Comparison of ENCODE assay signal across 10 cellular contexts in genomic region chr16:29745126-29745852, GRCh38. TPM values are rescaled to one million over a fixed set of nuclear protein-coding genes. Genes with fewer than 3 reads are reported as not detected.
DNase-seq lines count a peak whose midpoint lies in the region; ATAC-seq and TF ChIP-seq lines count a peak whose summit lies in the region.
"Had no signal": no experiment of that assay in that cellular context is flagged by ENCODE, and none has a peak within 500 bp of the region (broad histone marks: within the 10 kb centered on the region; RNA-seq: fewer than 3 reads in every experiment).

No MANE protein-coding gene starts in this region.

- H3K27ac ChIP-seq in KOPT-K1 (ENCODE audit: low read depth, low read length, poor library complexity, severe bottlenecking), result peak overlapping the region; percentile 99

- TF ChIP-seq CTCF in omental fat pad (IDR thresholded peaks at IDR 0.05), result no peak

- H3K36me3 Mint-ChIP-seq in activated T-helper 1 cell treated with anti-CD3 and anti-CD28 coated beads, Interleukin-12 subunit alpha, Interleukin-12 subunit beta, Interleukin-2, Interleukin-4 antibody, amounts not matched to agents 30 ng/mL and 10 ng/mL and 1 ng/mL, durations not matched to agents 14 hours and 24 hours and 36 hours (ENCODE audit: low read depth), result peaks cover 21% of the 10 kb centered on the region

- H3K27ac Mint-ChIP-seq in activated T-helper 1 cell treated with anti-CD3 and anti-CD28 coated beads, Interleukin-12 subunit alpha, Interleukin-12 subunit beta, Interleukin-2, Interleukin-4 antibody, amounts not matched to agents 30 ng/mL and 10 ng/mL and 1 ng/mL, durations not matched to agents 14 hours and 24 hours and 36 hours, result peak overlapping the region; percentile 97

- no peaks in the 10 kb centered on the region for H3K9me3 Mint-ChIP-seq in activated T-helper 1 cell treated with anti-CD3 and anti-CD28 coated beads, Interleukin-12 subunit alpha, Interleukin-12 subunit beta, Interleukin-2, Interleukin-4 antibody, amounts not matched to agents 30 ng/mL and 10 ng/mL and 1 ng/mL, durations not matched to agents 14 hours and 24 hours and 36 hours

- no peak overlapping the region for H3K4me3 ChIP-seq in mucosa of stomach (ENCODE audit: low read length)

- H3K9ac ChIP-seq in mucosa of stomach (ENCODE audit: low read length), result peak overlapping the region; percentile 28

- H3K27me3 Mint-ChIP-seq in activated T-helper 1 cell treated with anti-CD3 and anti-CD28 coated beads, Interleukin-12 subunit alpha, Interleukin-12 subunit beta, Interleukin-2, Interleukin-4 antibody, amounts not matched to agents 30 ng/mL and 10 ng/mL and 1 ng/mL, durations not matched to agents 14 hours and 24 hours and 36 hours (ENCODE audit: insufficient read depth), result no peaks in the 10 kb centered on the region

- H3K4me3 Mint-ChIP-seq in activated T-helper 1 cell treated with anti-CD3 and anti-CD28 coated beads, Interleukin-12 subunit alpha, Interleukin-12 subunit beta, Interleukin-2, Interleukin-4 antibody, amounts not matched to agents 30 ng/mL and 10 ng/mL and 1 ng/mL, durations not matched to agents 14 hours and 24 hours and 36 hours, result peak overlapping the region; percentile 97

- no peaks in the 10 kb centered on the region for H3K27me3 ChIP-seq in mucosa of stomach (ENCODE audit: control insufficient read depth, insufficient read depth, low read length)

- intact Hi-C loops in activated T-helper 1 cell treated with anti-CD3 and anti-CD28 coated beads, Interleukin-12 subunit alpha, Interleukin-12 subunit beta, Interleukin-2, Interleukin-4 antibody, amounts not matched to agents 30 ng/mL and 10 ng/mL and 1 ng/mL, durations not matched to agents 14 hours and 24 hours and 36 hours (cut with micrococcal nuclease), result loop anchor here (2.0 to 5.0 kb wide), 3 partner anchors 40 to 82 kb away; partner anchors contain the start of gene MAZ

- peaks cover 8% of the 10 kb centered on the region for H3K4me1 ChIP-seq in mucosa of stomach (ENCODE audit: control insufficient read depth, insufficient read depth, low read length)

- peaks cover 34% of the 10 kb centered on the region for H3K36me3 ChIP-seq in KOPT-K1 (ENCODE audit: insufficient read depth, low read length)
- no peaks in the 10 kb centered on the region for H3K36me3 ChIP-seq in mucosa of stomach (ENCODE audit: control insufficient read depth, insufficient read depth, low read length)

- ATAC-seq in omental fat pad (ENCODE audit: low FRiP score), result no peak

- H3K9me3 ChIP-seq in KOPT-K1 (ENCODE audit: insufficient read depth, low read length, poor library complexity, severe bottlenecking) (no peaks in the 10 kb centered on the region), mucosa of stomach (ENCODE audit: control insufficient read depth, low read length) (no peaks in the 10 kb centered on the region)

- peaks cover 55% of the 10 kb centered on the region for H3K4me1 Mint-ChIP-seq in activated T-helper 1 cell treated with anti-CD3 and anti-CD28 coated beads, Interleukin-12 subunit alpha, Interleukin-12 subunit beta, Interleukin-2, Interleukin-4 antibody, amounts not matched to agents 30 ng/mL and 10 ng/mL and 1 ng/mL, durations not matched to agents 14 hours and 24 hours and 36 hours (ENCODE audit: low read depth)

- DNase-seq in activated T-cell treated with anti-CD3 and anti-CD28 coated beads for 1 hour (ENCODE audit: low read depth) (peak; percentile 32), midbrain (lab: John Stamatoyannopoulos, UW) (no peak), DMS114 treated with DMSO at 0.1 percent for 48 hours (lab: John Stamatoyannopoulos, UW; ENCODE audit: unreplicated experiment) (no peak), omental fat pad (ENCODE audit: low spot score) (no peak)
- no peak for DNase-seq in activated T-cell treated with anti-CD3 and anti-CD28 coated beads, Interleukin-2, amount 50 U/mL, for 1 hour
- DNase-seq in activated T-helper 1 cell treated with anti-CD3 and anti-CD28 coated beads, Interleukin-12 subunit alpha, Interleukin-12 subunit beta, Interleukin-2, Interleukin-4 antibody, amounts not matched to agents 30 ng/mL and 10 ng/mL and 1 ng/mL, durations not matched to agents 14 hours and 24 hours and 36 hours (ENCODE audit: low spot score), result no peak

RNA-seq across cellular contexts. Expression of gene C16orf54, which starts 0.5 kb away (rescaled TPM):
- total RNA-seq in activated T-helper 1 cell treated with anti-CD3 and anti-CD28 coated beads, Interleukin-12 subunit alpha, Interleukin-12 subunit beta, Interleukin-2, Interleukin-4 antibody, amounts not matched to agents 30 ng/mL and 10 ng/mL and 1 ng/mL, durations not matched to agents 14 hours and 24 hours and 36 hours, result 21.3 and 24.6 TPM in 2 replicates
- 10 to 100 TPM in 1 of 4 donors, 1 to 10 TPM in 3; 1.6 to 14.2 (median 4.8) TPM for total RNA-seq in omental fat pad
- total RNA-seq: kidney epithelial cell, SK-MEL-5 had no signal

RNA-seq across cellular contexts. Expression of gene ZG16, which starts 32.8 kb away (rescaled TPM):
- total RNA-seq in activated T-helper 1 cell treated with anti-CD3 and anti-CD28 coated beads, Interleukin-12 subunit alpha, Interleukin-12 subunit beta, Interleukin-2, Interleukin-4 antibody, amounts not matched to agents 30 ng/mL and 10 ng/mL and 1 ng/mL, durations not matched to agents 14 hours and 24 hours and 36 hours, result not detected in 2 replicates
- not detected for total RNA-seq in omental fat pad
- total RNA-seq: kidney epithelial cell, SK-MEL-5 had no signal

RNA-seq across cellular contexts. Expression of gene KIF22, which starts 45.3 kb away (rescaled TPM):
- 134 and 140 TPM in 2 replicates for total RNA-seq in activated T-helper 1 cell treated with anti-CD3 and anti-CD28 coated beads, Interleukin-12 subunit alpha, Interleukin-12 subunit beta, Interleukin-2, Interleukin-4 antibody, amounts not matched to agents 30 ng/mL and 10 ng/mL and 1 ng/mL, durations not matched to agents 14 hours and 24 hours and 36 hours
- total RNA-seq in omental fat pad, result 10 to 100 TPM in 3 of 4 donors, 1 to 10 TPM in 1; 9.2 to 25.2 (median 13.1) TPM
